Comparison of ENCODE assay signal across 18 cellular contexts in genomic region chr2:147368306-147368705, GRCh38.
DNase-seq lines count a peak whose midpoint lies in the region; ATAC-seq, FAIRE-seq and TF ChIP-seq lines count a peak whose summit lies in the region.
"Had no signal": no experiment of that assay in that cellular context is flagged by ENCODE, and none has a peak within 500 bp of the region (broad histone marks: within the 10 kb centered on the region; RNA-seq: fewer than 3 reads in every experiment).

No MANE protein-coding gene starts in this region.

- intact Hi-C loops in heart left ventricle (cut with DNase I): no loop called here

- peaks cover 7% of the 10 kb centered on the region; the same call in 1 of the 2 replicates for H3K4me1 ChIP-seq in GM23338 (ENCODE audit: insufficient read depth)
- H3K4me1 ChIP-seq in H1 (replicated peaks in 1 of 4; ENCODE audit: control insufficient read depth in 3 of 4, insufficient read depth in 4 of 4, low read length in 3 of 4): peaks cover 0 to 2% (median 0%) of the 10 kb centered on the region in 4 experiments; a peak in 1 of 7 replicates
- peaks cover 6% of the 10 kb centered on the region for H3K4me1 ChIP-seq in SJCRH30
- H3K4me1 ChIP-seq in heart left ventricle: no peaks in the 10 kb centered on the region
- H3K4me1 ChIP-seq: BE2C had no signal

- no peak overlapping the region for H4K91ac ChIP-seq in H1 (replicated peaks; ENCODE audit: insufficient read length, low read length)

- no peak for TF ChIP-seq POLR2A in H1 (IDR thresholded peaks at IDR 0.05; ENCODE audit: control extremely low read depth in 1 of 2, low read depth in 2 of 2, low read length in 2 of 2)
- TF ChIP-seq POLR2A in heart left ventricle (IDR thresholded peaks at IDR 0.05): no peak

- H2BK12ac ChIP-seq in H1 (ENCODE audit: low read depth, low read length): no peak overlapping the region

- peaks cover 3% of the 10 kb centered on the region; the same call in 1 of the 2 replicates for H3K9me2 ChIP-seq in GM23338 (ENCODE audit: insufficient read depth)

- no peak overlapping the region for H3K23ac ChIP-seq in H1 (ENCODE audit: insufficient read length)

- no peak for TF ChIP-seq RAD21 in H1 (IDR thresholded peaks at IDR 0.05 in 1 of 2, conservative IDR thresholded peaks at IDR 0.05 in 1 of 2; ENCODE audit: low read depth in 2 of 2, low read length in 2 of 2)

- DNase-seq in AG10803 (ENCODE audit: low read depth) (peak; percentile 13), GM23338 (ENCODE audit: low spot score) (no peak), H1 (ENCODE audit: low read depth in 1 of 2, low spot score in 2 of 2) (no peak), fibroblast of the aortic adventitia (ENCODE audit: low read depth) (peak; percentile 52), DMS53 (lab: John Stamatoyannopoulos, UW) (no peak), SJCRH30 (no peak), heart left ventricle (no peak), D341Med (ENCODE audit: low spot score) (no peak)
- DNase-seq: 8988T; BE2C; CD4-positive, alpha-beta memory T cell; DMS153; DND-41; GDM1; H7 had no signal

- H3K4me1 Mint-ChIP-seq in GM23338: peaks cover 14% of the 10 kb centered on the region

- no peak overlapping the region for H3K56ac ChIP-seq in H1 (replicated peaks; ENCODE audit: insufficient read length, low read depth, low read length)

- H3K27me3 Mint-ChIP-seq in GM23338 (ENCODE audit: insufficient read depth, low read depth, poor library complexity): peaks cover 2% of the 10 kb centered on the region
- H3K27me3 Mint-ChIP-seq: CD4-positive, alpha-beta memory T cell had no signal

- no peak overlapping the region for H3K18ac ChIP-seq in H1 (ENCODE audit: extremely low read depth, low read length)

- no peak overlapping the region for H2AK5ac ChIP-seq in H1 (ENCODE audit: low read depth, low read length)

- peaks cover 4% of the 10 kb centered on the region; the same call in 1 of the 3 replicates for H3K36me3 Mint-ChIP-seq in GM23338 (ENCODE audit: low read depth)
- H3K36me3 Mint-ChIP-seq: CD4-positive, alpha-beta memory T cell had no signal

- no peaks in the 10 kb centered on the region for H3K27me3 ChIP-seq in GM23338 (ENCODE audit: insufficient read depth)
- no peaks in the 10 kb centered on the region for H3K27me3 ChIP-seq in H1 (replicated peaks in 1 of 4; ENCODE audit: control insufficient read depth in 3 of 4, extremely low read depth in 1 of 4, insufficient read depth in 3 of 4, low read length in 3 of 4)
- no peaks in the 10 kb centered on the region for H3K27me3 ChIP-seq in SJCRH30
- H3K27me3 ChIP-seq in heart left ventricle: no peaks in the 10 kb centered on the region
- H3K27me3 ChIP-seq: BE2C had no signal

- ATAC-seq in GM23338: no peak
- ATAC-seq in heart left ventricle: no peak

- H3K4me3 Mint-ChIP-seq in GM23338: no peak overlapping the region
- H3K4me3 Mint-ChIP-seq: CD4-positive, alpha-beta memory T cell had no signal

- H3K4me2 ChIP-seq in GM23338: no peak overlapping the region
- no peak overlapping the region for H3K4me2 ChIP-seq in H1 (ENCODE audit: insufficient read depth in 1 of 2, low read depth in 2 of 2, low read length in 2 of 2)

- H2AFZ ChIP-seq in GM23338 (peak overlapping the region; percentile 12; the same call in 1 of the 2 replicates), H1 (ENCODE audit: low read length) (0 out of 2 replicates have a peak overlapping the region, but pooled peaks have one; percentile 50)

- no peak overlapping the region for H4K8ac ChIP-seq in H1 (ENCODE audit: extremely low read depth, insufficient read depth, low read length)

- H3K4me3 ChIP-seq in AG10803 (ENCODE audit: low read length): no peak overlapping the region
- no peak overlapping the region for H3K4me3 ChIP-seq in GM23338
- H3K4me3 ChIP-seq in H1 (ENCODE audit: extremely low read depth in 1 of 4, insufficient read depth in 2 of 4, low read depth in 3 of 4, low read length in 4 of 4): no peak overlapping the region
- H3K4me3 ChIP-seq in fibroblast of the aortic adventitia (ENCODE audit: low read depth, low read length): no peak overlapping the region
- no peak overlapping the region for H3K4me3 ChIP-seq in SJCRH30
- H3K4me3 ChIP-seq in heart left ventricle: no peak overlapping the region

- H2BK20ac ChIP-seq in H1 (ENCODE audit: low read length): no peak overlapping the region

- no peak overlapping the region for H3K27ac Mint-ChIP-seq in GM23338

- H4K5ac ChIP-seq in H1 (ENCODE audit: insufficient read length, low read depth, low read length): no peak overlapping the region

- H3K27ac ChIP-seq in GM23338 (ENCODE audit: low read depth) (no peak overlapping the region), H1 (ENCODE audit: low read depth, low read length) (no peak overlapping the region), SJCRH30 (no peak overlapping the region), heart left ventricle (no peak overlapping the region)
- H3K27ac ChIP-seq: C4-2B, HL-60 had no signal

- peaks cover 5% of the 10 kb centered on the region; the same call in 1 of the 3 replicates for H3K9me3 Mint-ChIP-seq in GM23338

- H3K79me1 ChIP-seq in H1 (ENCODE audit: low read depth, low read length): no peaks in the 10 kb centered on the region

- TF ChIP-seq CTCF in AG10803 (conservative IDR thresholded peaks at IDR 0.05; ENCODE audit: low read length) (no peak), GM23338 (conservative IDR thresholded peaks at IDR 0.05; ENCODE audit: low read depth in 2 of 2) (no peak), H1 (IDR thresholded peaks at IDR 0.05; ENCODE audit: control extremely low read depth in 1 of 3, insufficient read depth in 1 of 3, low read depth in 1 of 3, low read length in 3 of 3) (no peak), fibroblast of the aortic adventitia (IDR thresholded peaks at IDR 0.05; ENCODE audit: insufficient read depth, low read length) (no peak), heart left ventricle (IDR thresholded peaks at IDR 0.05) (no peak)

- no peak overlapping the region for H2BK120ac ChIP-seq in H1 (replicated peaks; ENCODE audit: low read depth, low read length)

- no peaks in the 10 kb centered on the region for H3K36me3 ChIP-seq in GM23338 (ENCODE audit: insufficient read depth)
- no peaks in the 10 kb centered on the region for H3K36me3 ChIP-seq in H1 (ENCODE audit: control insufficient read depth in 2 of 4, insufficient read depth in 4 of 4, low read length in 3 of 4)
- no peaks in the 10 kb centered on the region for H3K36me3 ChIP-seq in SJCRH30
- H3K36me3 ChIP-seq in heart left ventricle: no peaks in the 10 kb centered on the region
- H3K36me3 ChIP-seq: BE2C had no signal

- H2BK15ac ChIP-seq in H1 (ENCODE audit: low read length): no peak overlapping the region

- peaks cover 0 to 4% of the 10 kb centered on the region in 2 experiments; a peak in 1 of 4 replicates for H3K9me3 ChIP-seq in H1 (ENCODE audit: insufficient read depth in 2 of 2, low read depth in 1 of 2, low read length in 1 of 2)
- no peaks in the 10 kb centered on the region for H3K9me3 ChIP-seq in SJCRH30 (replicated peaks)
- H3K9me3 ChIP-seq in heart left ventricle: peaks cover 0 to 5% (median 0%) of the 10 kb centered on the region in 12 donors
- H3K9me3 ChIP-seq: BE2C had no signal

- H3K9ac ChIP-seq in H1 (replicated peaks in 1 of 4; ENCODE audit: extremely low read depth in 1 of 4, low read depth in 3 of 4, low read length in 3 of 4): no peak overlapping the region

- no peak for FAIRE-seq in H1 (lab: Jason Lieb, UNC)
- FAIRE-seq: D721Med had no signal

- no peak overlapping the region for H3K4ac ChIP-seq in H1 (replicated peaks; ENCODE audit: insufficient read length, low read depth, low read length)

- no peak for TF ChIP-seq EP300 in H1 (IDR thresholded peaks at IDR 0.05; ENCODE audit: borderline replicate concordance in 1 of 2, low read depth in 2 of 2, low read length in 2 of 2)

- H4K20me1 ChIP-seq in GM23338 (replicated peaks; ENCODE audit: insufficient read depth) (no peaks in the 10 kb centered on the region), H1 (replicated peaks in 1 of 2; ENCODE audit: control insufficient read depth in 1 of 2, insufficient read depth in 2 of 2, low read length in 2 of 2) (no peaks in the 10 kb centered on the region)

- CTCF ChIA-PET in H1 (lab: Charles Lee; ENCODE audit: partially characterized antibody): no interaction called here

- no peak overlapping the region for H2BK5ac ChIP-seq in H1 (ENCODE audit: low read depth, low read length)

- H3F3A ChIP-seq in GM23338 (replicated peaks; ENCODE audit: low read depth): no peaks in the 10 kb centered on the region

- no peaks in the 10 kb centered on the region for H3K23me2 ChIP-seq in H1 (ENCODE audit: low read depth, low read length)

- H3K14ac ChIP-seq in H1 (ENCODE audit: insufficient read length): no peak overlapping the region

- POLR2A ChIA-PET in H1 (lab: Charles Lee; ENCODE audit: partially characterized antibody): no interaction called here

- H3K79me2 ChIP-seq in GM23338 (replicated peaks; ENCODE audit: insufficient read depth) (no peaks in the 10 kb centered on the region), H1 (ENCODE audit: control insufficient read depth in 1 of 2, insufficient read depth in 2 of 2, low read length in 2 of 2) (no peaks in the 10 kb centered on the region)

TF ChIP-seq in GM23338, 12 proteins besides CTCF, POLR2A, EP300 and RAD21 (continues in another document):
- TF ChIP-seq ZNF114 (CRISPR knock-in tag; IDR thresholded peaks at IDR 0.05): no peak

TF ChIP-seq in H1, 55 proteins besides CTCF, POLR2A, EP300 and RAD21:
- TF ChIP-seq NANOG (IDR thresholded peaks at IDR 0.05; ENCODE audit: insufficient read depth, low read depth, low read length, poor library complexity, severe bottlenecking) (no peak), JUN (IDR thresholded peaks at IDR 0.05; ENCODE audit: low read depth, low read length) (no peak), ASH2L (IDR thresholded peaks at IDR 0.05; ENCODE audit: low read length) (no peak), SIN3A (conservative IDR thresholded peaks at IDR 0.05 in 1 of 2, IDR thresholded peaks at IDR 0.05 in 1 of 2; ENCODE audit: low read depth in 1 of 2, low read length in 2 of 2) (no peak), PHF8 (conservative IDR thresholded peaks at IDR 0.05; ENCODE audit: low read depth, low read length) (no peak), FOSL1 (IDR thresholded peaks at IDR 0.05; ENCODE audit: insufficient read depth, low read depth, low read length) (no peak), ATF2 (IDR thresholded peaks at IDR 0.05; ENCODE audit: low read length) (no peak), TCF12 (IDR thresholded peaks at IDR 0.05; ENCODE audit: low read depth, low read length) (no peak)

Comparison
In these comparisons a context has a peak if more than half of its experiments do, and no peak if none do; other contexts are left out.
1. DNase-seq: peak in AG10803 (single experiment) and fibroblast of the aortic adventitia (single experiment); none in GM23338 (single experiment), H1 (0 of 2), DMS53 (single experiment), SJCRH30 (0 of 2), heart left ventricle (0 of 5) and D341Med (single experiment).